ENCODE assay signal across 20 cellular contexts in the genomic region with DNA sequence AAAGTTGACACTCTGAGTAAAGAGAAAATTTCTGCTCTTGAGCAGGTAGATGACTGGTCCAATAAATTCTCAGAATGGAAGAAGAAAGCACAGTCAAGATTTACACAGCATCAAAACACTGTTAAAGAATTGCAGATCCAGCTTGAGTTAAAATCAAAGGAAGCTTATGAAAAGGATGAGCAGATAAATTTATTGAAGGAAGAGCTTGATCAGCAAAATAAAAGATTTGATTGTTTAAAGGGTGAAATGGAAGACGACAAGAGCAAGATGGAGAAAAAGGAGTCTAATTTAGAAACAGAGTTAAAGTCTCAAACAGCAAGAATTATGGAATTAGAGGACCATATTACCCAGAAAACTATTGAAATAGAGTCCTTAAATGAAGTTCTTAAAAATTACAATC.
A peak's percentile ranks its signal among the peaks of the same experiment; 100 is the strongest.
DNase-seq lines count a peak whose midpoint lies in the region; ATAC-seq, FAIRE-seq and TF ChIP-seq lines count a peak whose summit lies in the region.
"Had no signal": no experiment of that assay in that cellular context is flagged by ENCODE, and none has a peak within 500 bp of the region (broad histone marks: within the 10 kb centered on the region; RNA-seq: fewer than 3 reads in every experiment).

No MANE protein-coding gene starts in this region.

- H3K27ac ChIP-seq in CD4-positive, alpha-beta T cell (ENCODE audit: low read depth, low read length), result no peak overlapping the region
- no peak overlapping the region for H3K27ac ChIP-seq in endothelial cell of umbilical vein (ENCODE audit: insufficient read depth, low read depth, low read length)
- H3K27ac ChIP-seq in neutrophil, result peak overlapping the region; percentile 69
- H3K27ac ChIP-seq: GM23248, RWPE1, SJCRH30 had no signal

- intact Hi-C loops in CD4-positive, alpha-beta T cell (cut with DNase I, micrococcal nuclease), result no loop called here
- intact Hi-C loops in endothelial cell of umbilical vein (cut with micrococcal nuclease), result no loop called here

- peak overlapping the region; percentile 28 for H3K27ac Mint-ChIP-seq in CD4-positive, alpha-beta T cell
- H3K27ac Mint-ChIP-seq: B cell had no signal

- H3K9ac ChIP-seq in endothelial cell of umbilical vein (replicated peaks; ENCODE audit: extremely low read depth, insufficient read depth, low read length), result no peak overlapping the region
- H3K9ac ChIP-seq: GM23248 had no signal

- no peaks in the 10 kb centered on the region for H3K27me3 ChIP-seq in CD4-positive, alpha-beta T cell (ENCODE audit: control insufficient read depth, insufficient read depth, low read length)
- no peaks in the 10 kb centered on the region for H3K27me3 ChIP-seq in endothelial cell of umbilical vein (ENCODE audit: control insufficient read depth in 2 of 2, insufficient read depth in 2 of 2, low read length in 2 of 2)
- no peaks in the 10 kb centered on the region for H3K27me3 ChIP-seq in neutrophil
- H3K27me3 ChIP-seq in MG63, result no peaks in the 10 kb centered on the region
- H3K27me3 ChIP-seq: SJCRH30 had no signal

- H3K79me2 ChIP-seq in endothelial cell of umbilical vein (ENCODE audit: control insufficient read depth, insufficient read depth, low read length), result no peaks in the 10 kb centered on the region

- no peak for ATAC-seq in CD4-positive, alpha-beta T cell (ENCODE audit: poor library complexity)
- ATAC-seq in HG02981 (IDR thresholded peaks at IDR 0.05; ENCODE audit: unreplicated experiment), result no peak
- ATAC-seq: HCT116, PC-3 had no signal

- H3K4me3 ChIP-seq in endothelial cell of umbilical vein (replicated peaks in 1 of 3; ENCODE audit: insufficient read depth in 1 of 3, low read depth in 1 of 3, low read length in 3 of 3), result no peak overlapping the region
- H3K4me3 ChIP-seq in neutrophil (ENCODE audit: low read depth in 1 of 2, low read length in 1 of 2), result no peak overlapping the region
- no peak overlapping the region for H3K4me3 ChIP-seq in MG63
- H3K4me3 ChIP-seq: GM23248, SJCRH30 had no signal

- no TSS peak for BruUV-seq in endothelial cell of umbilical vein (replicated peaks; lab: Mats Ljungman, UMichigan)

- FAIRE-seq in GM19239 (lab: Jason Lieb, UNC) (peak; percentile 53), endothelial cell of umbilical vein (lab: Jason Lieb, UNC) (peak; percentile 49)
- FAIRE-seq: G401.6 had no signal

- CTCF ChIA-PET in CD4-positive, alpha-beta T cell (lab: Charles Lee), result interaction anchor here (0.9 to 1.2 kb wide), 2 partner anchors 39 to 59 kb away, joined by 3 read pairs; no protein-coding TSS in a partner anchor
- CTCF ChIA-PET in endothelial cell of umbilical vein (lab: Charles Lee), result interaction anchor here (1.4 to 3.8 kb wide), 3 partner anchors 10 to 18 kb away, joined by 6 to 12 read pairs (median 6); no protein-coding TSS in a partner anchor

- peaks cover 93% of the 10 kb centered on the region for H3K36me3 Mint-ChIP-seq in CD4-positive, alpha-beta T cell (ENCODE audit: low read depth)

- no peaks in the 10 kb centered on the region for H3K27me3 Mint-ChIP-seq in CD4-positive, alpha-beta T cell
- H3K27me3 Mint-ChIP-seq: B cell had no signal

- H3K9me3 ChIP-seq in CD4-positive, alpha-beta T cell (ENCODE audit: control insufficient read depth, low read length), result no peaks in the 10 kb centered on the region
- H3K9me3 ChIP-seq in endothelial cell of umbilical vein (replicated peaks; ENCODE audit: control insufficient read depth, insufficient read depth, low read length) (no peaks in the 10 kb centered on the region), neutrophil (no peaks in the 10 kb centered on the region), MG63 (no peaks in the 10 kb centered on the region)
- H3K9me3 ChIP-seq: SJCRH30 had no signal

- dilution Hi-C loops in endothelial cell of umbilical vein (cut with MboI; ENCODE audit: extremely low pct_ligation_motif_present, low sequenced_read_pairs), result no loop called here

- no peak overlapping the region for H3K4me2 ChIP-seq in endothelial cell of umbilical vein (ENCODE audit: insufficient read depth, low read length)

- H3K9me3 Mint-ChIP-seq in CD4-positive, alpha-beta T cell, result no peaks in the 10 kb centered on the region

- H3K4me1 ChIP-seq in endothelial cell of umbilical vein (ENCODE audit: control insufficient read depth, extremely low read depth, insufficient read depth, low read length) (no peaks in the 10 kb centered on the region), neutrophil (ENCODE audit: control insufficient read depth in 1 of 2, insufficient read depth in 1 of 2, low read depth in 1 of 2, low read length in 1 of 2) (peaks cover 21 to 34% of the 10 kb centered on the region in 2 experiments)
- H3K4me1 ChIP-seq: SJCRH30 had no signal

- H4K20me1 ChIP-seq in endothelial cell of umbilical vein (replicated peaks; ENCODE audit: control insufficient read depth, extremely low read depth, insufficient read depth, low read length), result no peaks in the 10 kb centered on the region

- DNase-seq in CD4-positive, alpha-beta T cell, result no peak
- DNase-seq in GM19239 (ENCODE audit: insufficient read length, low spot score) (no peak), endothelial cell of umbilical vein (ENCODE audit: low read depth, low spot score) (no peak), amniotic stem cell (lab: John Stamatoyannopoulos, UW) (no peak), MG63 (no peak)
- DNase-seq: DND-41, GM23248, MV-4-11, NCI-H1417 treated with DMSO at 0.1 percent for 48 hours, NCI-H1930, NCI-H2171, NCI-H774, PC-3, SJCRH30 had no signal

- H3K4me3 Mint-ChIP-seq in CD4-positive, alpha-beta T cell, result no peak overlapping the region
- H3K4me3 Mint-ChIP-seq: B cell had no signal

- no peak overlapping the region for H2AFZ ChIP-seq in endothelial cell of umbilical vein (ENCODE audit: low read depth, low read length)
- H2AFZ ChIP-seq: GM23248 had no signal

- H3K36me3 ChIP-seq in endothelial cell of umbilical vein (ENCODE audit: control insufficient read depth in 2 of 2, extremely low read depth in 1 of 2, insufficient read depth in 2 of 2, low read length in 2 of 2) (peaks cover 8 to 20% of the 10 kb centered on the region in 2 experiments), neutrophil (peaks cover 35% of the 10 kb centered on the region), MG63 (peaks cover 37% of the 10 kb centered on the region)

- TF ChIP-seq POLR2A in endothelial cell of umbilical vein (IDR thresholded peaks at IDR 0.05; ENCODE audit: low read depth, low read length), result no peak

- no peak for TF ChIP-seq CTCF in CD4-positive, alpha-beta T cell (IDR thresholded peaks at IDR 0.05)
- no peak for TF ChIP-seq CTCF in endothelial cell of umbilical vein (IDR thresholded peaks at IDR 0.05; ENCODE audit: extremely low read depth in 1 of 2, insufficient read depth in 1 of 2, low read depth in 1 of 2, low read length in 2 of 2)
- TF ChIP-seq CTCF in neutrophil (IDR thresholded peaks at IDR 0.05), result no peak

- no peaks in the 10 kb centered on the region for H3K9me1 ChIP-seq in endothelial cell of umbilical vein (replicated peaks; ENCODE audit: control insufficient read depth, extremely low read depth, insufficient read depth, low read length)

- peaks cover 13% of the 10 kb centered on the region for H3K4me1 Mint-ChIP-seq in CD4-positive, alpha-beta T cell (ENCODE audit: low read depth)
- H3K4me1 Mint-ChIP-seq: B cell had no signal

- POLR2A ChIA-PET in CD4-positive, alpha-beta T cell (lab: Charles Lee), result no interaction called here
- POLR2A ChIA-PET in endothelial cell of umbilical vein (lab: Charles Lee), result no interaction called here

TF ChIP-seq in endothelial cell of umbilical vein, 7 proteins besides CTCF, POLR2A, EP300 and RAD21:
- TF ChIP-seq POLR2AphosphoS5 (IDR thresholded peaks at IDR 0.05; ENCODE audit: insufficient read depth, low read depth, low read length), result no peak
- no peak for TF ChIP-seq MYC (IDR thresholded peaks at IDR 0.05; ENCODE audit: low read depth, low read length)
- no peak for TF ChIP-seq EZH2 (IDR thresholded peaks at IDR 0.05; ENCODE audit: borderline replicate concordance, low read depth, low read length, severe bottlenecking)
- TF ChIP-seq GATA2 (IDR thresholded peaks at IDR 0.05; ENCODE audit: insufficient read depth, insufficient read length, low read depth, low read length), result no peak
- TF ChIP-seq, protein P1, sequence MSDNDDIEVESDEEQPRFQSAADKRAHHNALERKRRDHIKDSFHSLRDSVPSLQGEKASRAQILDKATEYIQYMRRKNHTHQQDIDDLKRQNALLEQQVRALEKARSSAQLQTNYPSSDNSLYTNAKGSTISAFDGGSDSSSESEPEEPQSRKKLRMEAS (IDR thresholded peaks at IDR 0.05; ENCODE audit: insufficient read depth, insufficient read length), result no peak
- no peak for TF ChIP-seq JUN (IDR thresholded peaks at IDR 0.05; ENCODE audit: borderline replicate concordance, insufficient read depth, insufficient read length, low read depth)
- no peak for TF ChIP-seq FOS (IDR thresholded peaks at IDR 0.05; ENCODE audit: borderline replicate concordance, insufficient read depth, low read length)
